ENCODE assay signal across 20 cellular contexts in genomic region chr13:76620036-76620435, GRCh38.
"Had no signal": no experiment of that assay in that cellular context is flagged by ENCODE, and none has a peak within 500 bp of the region (broad histone marks: within the 10 kb centered on the region; RNA-seq: fewer than 3 reads in every experiment).

No MANE protein-coding gene starts in this region.

- H3K4me3 ChIP-seq: left lung, lung, transverse colon, uterus had no signal

- H3K4me1 Mint-ChIP-seq: naive thymus-derived CD8-positive, alpha-beta T cell; stimulated activated naive B cell treated with anti-CD40 and anti-IgM and Interleukin-4, amounts not matched to agents 10 μg/mL and 1 μg/mL and 100 μg/mL, for 72 hours had no signal

- H3K4me3 Mint-ChIP-seq: activated naive CD8-positive, alpha-beta T cell; mesothelial cell of epicardium; naive thymus-derived CD8-positive, alpha-beta T cell; stimulated activated naive B cell treated with anti-CD40 and anti-IgM and Interleukin-4, amounts not matched to agents 10 μg/mL and 1 μg/mL and 100 μg/mL, for 72 hours had no signal

- ATAC-seq: left lung; naive thymus-derived CD8-positive, alpha-beta T cell; stimulated activated naive B cell treated with anti-CD40 and anti-IgM and Interleukin-4, amounts not matched to agents 10 μg/mL and 1 μg/mL and 100 μg/mL, for 72 hours had no signal

- H3K36me3 Mint-ChIP-seq: activated naive CD8-positive, alpha-beta T cell; mesothelial cell of epicardium; stimulated activated naive B cell treated with anti-CD40 and anti-IgM and Interleukin-4, amounts not matched to agents 10 μg/mL and 1 μg/mL and 100 μg/mL, for 72 hours had no signal

- H3K36me3 ChIP-seq: left lung, transverse colon, uterus, WERI-Rb-1 had no signal

- H3K9me3 ChIP-seq: left lung, transverse colon, uterus had no signal

- H3K4me1 ChIP-seq: left lung had no signal

- H3K27ac Mint-ChIP-seq: activated naive CD8-positive, alpha-beta T cell; activated T-helper 2 cell treated with anti-CD3 and anti-CD28 coated beads, Interferon-gamma antibody, Interleukin-2, Interleukin-4, amounts not matched to agents 10 μg/mL and 5 μg/mL and 100 μg/mL, durations not matched to agents 14 hours and 24 hours and 36 hours; mesothelial cell of epicardium; naive thymus-derived CD8-positive, alpha-beta T cell; stimulated activated naive B cell treated with anti-CD40 and anti-IgM and Interleukin-4, amounts not matched to agents 10 μg/mL and 1 μg/mL and 100 μg/mL, for 72 hours had no signal

- H3K27me3 Mint-ChIP-seq: stimulated activated naive B cell treated with anti-CD40 and anti-IgM and Interleukin-4, amounts not matched to agents 10 μg/mL and 1 μg/mL and 100 μg/mL, for 72 hours had no signal

- H3K27ac ChIP-seq: left lung, transverse colon, WERI-Rb-1 had no signal

- H3K27me3 ChIP-seq: left lung, transverse colon, uterus had no signal

- DNase-seq: activated CD4-positive, alpha-beta T cell treated with anti-CD3 and anti-CD28 coated beads for 1 hour; activated CD4-positive, alpha-beta T cell treated with anti-CD3 and anti-CD28 coated beads, Interleukin-2, amount 50 U/mL, for 1 hour; activated naive CD4-positive, alpha-beta T cell; activated T-cell treated with anti-CD3 and anti-CD28 coated beads, Interleukin-2, amount 50 U/mL, for 1 hour; caudate nucleus; dermis blood vessel endothelial cell; effector CD8-positive, alpha-beta T cell; left lung; naive thymus-derived CD8-positive, alpha-beta T cell; stimulated activated CD4-positive, alpha-beta T cell treated with anti-CD3 and anti-CD28 coated beads, Interleukin-2, amount 100 ng/mL, for 48 hours; stimulated activated CD8-positive, alpha-beta memory T cell treated with anti-CD3 and anti-CD28 coated beads, Interleukin-4, amount 100 ng/mL, for 48 hours; stimulated activated naive B cell treated with anti-CD40 and anti-IgM and Interleukin-4, amounts not matched to agents 10 μg/mL and 1 μg/mL and 100 μg/mL, for 72 hours; T-helper 1 cell; transverse colon; uterus; WERI-Rb-1 had no signal
